ENCODE assay signal across 1 cellular context in the genomic region with DNA sequence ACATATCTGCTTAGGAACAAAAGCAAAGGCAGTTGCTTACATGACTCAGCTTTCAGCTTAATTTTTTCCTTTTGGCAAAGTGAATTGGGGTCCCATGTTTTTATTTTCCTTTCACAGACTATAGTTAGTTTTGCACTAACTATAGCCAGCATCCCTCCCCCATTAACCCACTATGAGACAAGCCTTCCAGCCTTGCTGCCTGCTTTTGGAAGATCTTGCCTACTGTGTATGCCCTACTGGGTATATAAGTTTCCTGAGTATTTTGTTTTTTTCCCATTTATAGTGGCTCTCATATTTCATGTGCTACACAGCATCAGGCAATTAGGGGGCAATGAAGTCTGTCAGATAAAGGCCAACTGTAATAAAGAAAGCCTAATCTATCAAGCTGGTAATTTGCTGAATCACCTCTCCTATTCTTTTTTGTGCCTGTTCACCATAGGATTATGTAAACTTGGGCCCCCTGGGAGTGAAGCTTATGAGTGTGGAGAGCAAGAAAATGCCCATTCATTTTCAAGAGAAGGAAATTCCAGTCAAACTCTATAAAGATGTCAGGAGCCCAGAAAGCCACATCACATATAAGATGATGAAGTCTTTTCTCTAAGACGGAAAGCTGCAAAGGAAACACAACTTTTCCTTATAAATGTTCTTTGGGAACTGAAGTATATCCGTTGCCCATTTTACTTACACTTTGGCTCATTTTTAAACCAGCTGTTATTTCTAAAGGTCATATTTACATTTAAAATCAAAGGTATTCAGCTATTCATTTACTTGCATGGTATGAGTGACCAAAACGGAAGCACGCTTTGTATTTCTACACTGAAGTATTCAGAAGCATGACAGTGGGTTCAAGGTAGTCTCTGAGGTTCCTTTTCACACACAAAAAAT.
A peak's percentile ranks its signal among the peaks of the same experiment; 100 is the strongest.
TF ChIP-seq lines count a peak whose summit lies in the region.

No MANE protein-coding gene starts in this region.

TF ChIP-seq in HepG2, 621 proteins besides CTCF, POLR2A, EP300 and RAD21 (continued from another document and continues in another):
- TF ChIP-seq, protein P1, sequence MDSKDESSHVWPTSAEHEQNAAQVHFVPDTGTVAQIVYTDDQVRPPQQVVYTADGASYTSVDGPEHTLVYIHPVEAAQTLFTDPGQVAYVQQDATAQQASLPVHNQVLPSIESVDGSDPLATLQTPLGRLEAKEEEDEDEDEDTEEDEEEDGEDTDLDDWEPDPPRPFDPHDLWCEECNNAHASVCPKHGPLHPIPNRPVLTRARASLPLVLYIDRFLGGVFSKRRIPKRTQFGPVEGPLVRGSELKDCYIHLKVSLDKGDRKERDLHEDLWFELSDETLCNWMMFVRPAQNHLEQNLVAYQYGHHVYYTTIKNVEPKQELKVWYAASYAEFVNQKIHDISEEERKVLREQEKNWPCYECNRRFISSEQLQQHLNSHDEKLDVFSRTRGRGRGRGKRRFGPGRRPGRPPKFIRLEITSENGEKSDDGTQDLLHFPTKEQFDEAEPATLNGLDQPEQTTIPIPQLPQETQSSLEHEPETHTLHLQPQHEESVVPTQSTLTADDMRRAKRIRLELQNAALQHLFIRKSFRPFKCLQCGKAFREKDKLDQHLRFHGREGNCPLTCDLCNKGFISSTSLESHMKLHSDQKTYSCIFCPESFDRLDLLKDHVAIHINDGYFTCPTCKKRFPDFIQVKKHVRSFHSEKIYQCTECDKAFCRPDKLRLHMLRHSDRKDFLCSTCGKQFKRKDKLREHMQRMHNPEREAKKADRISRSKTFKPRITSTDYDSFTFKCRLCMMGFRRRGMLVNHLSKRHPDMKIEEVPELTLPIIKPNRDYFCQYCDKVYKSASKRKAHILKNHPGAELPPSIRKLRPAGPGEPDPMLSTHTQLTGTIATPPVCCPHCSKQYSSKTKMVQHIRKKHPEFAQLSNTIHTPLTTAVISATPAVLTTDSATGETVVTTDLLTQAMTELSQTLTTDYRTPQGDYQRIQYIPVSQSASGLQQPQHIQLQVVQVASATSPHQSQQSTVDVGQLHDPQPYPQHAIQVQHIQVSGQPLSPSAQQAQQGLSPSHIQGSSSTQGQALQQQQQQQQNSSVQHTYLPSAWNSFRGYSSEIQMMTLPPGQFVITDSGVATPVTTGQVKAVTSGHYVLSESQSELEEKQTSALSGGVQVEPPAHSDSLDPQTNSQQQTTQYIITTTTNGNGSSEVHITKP (CRISPR knock-in tag; IDR thresholded peaks at IDR 0.05; ENCODE audit: low read depth), result no peak
- TF ChIP-seq ADNP (CRISPR knock-in tag; IDR thresholded peaks at IDR 0.05) (no peak), ZSCAN29 (CRISPR knock-in tag; conservative IDR thresholded peaks at IDR 0.05) (no peak), BRD4 (CRISPR knock-in tag; IDR thresholded peaks at IDR 0.05) (no peak), ZBTB38 (CRISPR knock-in tag; IDR thresholded peaks at IDR 0.05) (no peak), SNAI1 (CRISPR knock-in tag; IDR thresholded peaks at IDR 0.05; ENCODE audit: borderline replicate concordance) (no peak), HNRNPLL (IDR thresholded peaks at IDR 0.05; ENCODE audit: low read depth, low read length, poor library complexity, severe bottlenecking) (no peak), ZNF619 (CRISPR knock-in tag; IDR thresholded peaks at IDR 0.05) (no peak), ZNF777 (CRISPR knock-in tag; IDR thresholded peaks at IDR 0.05) (no peak), CREM (IDR thresholded peaks at IDR 0.05) (no peak; the same call in 1 of the 2 replicates), CREM (CRISPR knock-in tag; IDR thresholded peaks at IDR 0.05) (no peak), ZEB1 (IDR thresholded peaks at IDR 0.05; ENCODE audit: insufficient replicate concordance, low read depth) (no peak), MYNN (CRISPR knock-in tag; IDR thresholded peaks at IDR 0.05; ENCODE audit: low read depth) (no peak), TEAD3 (CRISPR knock-in tag; optimal IDR thresholded peaks at IDR 0.05; ENCODE audit: borderline replicate concordance) (peak; percentile 72), MXD4 (CRISPR knock-in tag; IDR thresholded peaks at IDR 0.05) (no peak), ATF1 (CRISPR knock-in tag; IDR thresholded peaks at IDR 0.05) (0 out of 2 replicates have a peak, but pooled peaks have one; percentile 18), ZNF747 (CRISPR knock-in tag; IDR thresholded peaks at IDR 0.05; ENCODE audit: borderline replicate concordance) (no peak), ZNF749 (CRISPR knock-in tag; IDR thresholded peaks at IDR 0.05; ENCODE audit: borderline replicate concordance) (no peak), ARID2 (CRISPR knock-in tag; IDR thresholded peaks at IDR 0.05; ENCODE audit: borderline replicate concordance) (no peak), PITX1 (CRISPR knock-in tag; IDR thresholded peaks at IDR 0.05) (no peak), ZNF614 (CRISPR knock-in tag; IDR thresholded peaks at IDR 0.05; ENCODE audit: borderline replicate concordance) (no peak), ZNF883 (CRISPR knock-in tag; IDR thresholded peaks at IDR 0.05; ENCODE audit: not compliant biosample characterization) (no peak), ZFP37 (CRISPR knock-in tag; IDR thresholded peaks at IDR 0.05; ENCODE audit: borderline replicate concordance) (no peak), JDP2 (CRISPR knock-in tag; IDR thresholded peaks at IDR 0.05; ENCODE audit: borderline replicate concordance) (no peak), ZSCAN25 (CRISPR knock-in tag; IDR thresholded peaks at IDR 0.05) (no peak), PPARG (CRISPR knock-in tag; conservative IDR thresholded peaks at IDR 0.05) (peak; percentile 61; the same call in 1 of the 2 replicates), NFE2L1 (CRISPR knock-in tag; IDR thresholded peaks at IDR 0.05; ENCODE audit: borderline replicate concordance) (no peak), ATM (IDR thresholded peaks at IDR 0.05; ENCODE audit: borderline replicate concordance) (no peak), ZNF230 (CRISPR knock-in tag; IDR thresholded peaks at IDR 0.05) (no peak), MEIS2 (CRISPR knock-in tag; IDR thresholded peaks at IDR 0.05) (no peak), HDAC6 (IDR thresholded peaks at IDR 0.05; ENCODE audit: low read depth, low read length) (no peak), ZFP36L1 (CRISPR knock-in tag; IDR thresholded peaks at IDR 0.05) (no peak), RARA (CRISPR knock-in tag; IDR thresholded peaks at IDR 0.05) (peak; percentile 77), TAF1 (CRISPR knock-in tag; IDR thresholded peaks at IDR 0.05) (no peak), NR3C1 (CRISPR knock-in tag; IDR thresholded peaks at IDR 0.05) (no peak), TSC22D2 (CRISPR knock-in tag; IDR thresholded peaks at IDR 0.05; ENCODE audit: borderline replicate concordance) (no peak), HOXA5 (CRISPR knock-in tag; IDR thresholded peaks at IDR 0.05) (peak; percentile 8; the same call in 1 of the 2 replicates), ZNF101 (CRISPR knock-in tag; IDR thresholded peaks at IDR 0.05; ENCODE audit: borderline replicate concordance, low read depth) (no peak), MIER3 (CRISPR knock-in tag; IDR thresholded peaks at IDR 0.05; ENCODE audit: borderline replicate concordance) (no peak), ZNF678 (CRISPR knock-in tag; IDR thresholded peaks at IDR 0.05) (no peak), ZKSCAN8 (CRISPR knock-in tag; IDR thresholded peaks at IDR 0.05; ENCODE audit: borderline replicate concordance) (peak; percentile 45; the same call in 1 of the 2 replicates), NFKB2 (CRISPR knock-in tag; IDR thresholded peaks at IDR 0.05; ENCODE audit: borderline replicate concordance) (no peak)
- TF ChIP-seq, protein P2, sequence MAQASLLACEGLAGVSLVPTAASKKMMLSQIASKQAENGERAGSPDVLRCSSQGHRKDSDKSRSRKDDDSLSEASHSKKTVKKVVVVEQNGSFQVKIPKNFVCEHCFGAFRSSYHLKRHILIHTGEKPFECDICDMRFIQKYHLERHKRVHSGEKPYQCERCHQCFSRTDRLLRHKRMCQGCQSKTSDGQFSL (CRISPR knock-in tag; IDR thresholded peaks at IDR 0.05), result no peak
- TF ChIP-seq, protein P3, sequence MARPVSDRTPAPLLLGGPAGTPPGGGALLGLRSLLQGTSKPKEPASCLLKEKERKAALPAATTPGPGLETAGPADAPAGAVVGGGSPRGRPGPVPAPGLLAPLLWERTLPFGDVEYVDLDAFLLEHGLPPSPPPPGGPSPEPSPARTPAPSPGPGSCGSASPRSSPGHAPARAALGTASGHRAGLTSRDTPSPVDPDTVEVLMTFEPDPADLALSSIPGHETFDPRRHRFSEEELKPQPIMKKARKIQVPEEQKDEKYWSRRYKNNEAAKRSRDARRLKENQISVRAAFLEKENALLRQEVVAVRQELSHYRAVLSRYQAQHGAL (CRISPR knock-in tag; IDR thresholded peaks at IDR 0.05; ENCODE audit: not compliant biosample characterization), result no peak
- TF ChIP-seq, protein P4, sequence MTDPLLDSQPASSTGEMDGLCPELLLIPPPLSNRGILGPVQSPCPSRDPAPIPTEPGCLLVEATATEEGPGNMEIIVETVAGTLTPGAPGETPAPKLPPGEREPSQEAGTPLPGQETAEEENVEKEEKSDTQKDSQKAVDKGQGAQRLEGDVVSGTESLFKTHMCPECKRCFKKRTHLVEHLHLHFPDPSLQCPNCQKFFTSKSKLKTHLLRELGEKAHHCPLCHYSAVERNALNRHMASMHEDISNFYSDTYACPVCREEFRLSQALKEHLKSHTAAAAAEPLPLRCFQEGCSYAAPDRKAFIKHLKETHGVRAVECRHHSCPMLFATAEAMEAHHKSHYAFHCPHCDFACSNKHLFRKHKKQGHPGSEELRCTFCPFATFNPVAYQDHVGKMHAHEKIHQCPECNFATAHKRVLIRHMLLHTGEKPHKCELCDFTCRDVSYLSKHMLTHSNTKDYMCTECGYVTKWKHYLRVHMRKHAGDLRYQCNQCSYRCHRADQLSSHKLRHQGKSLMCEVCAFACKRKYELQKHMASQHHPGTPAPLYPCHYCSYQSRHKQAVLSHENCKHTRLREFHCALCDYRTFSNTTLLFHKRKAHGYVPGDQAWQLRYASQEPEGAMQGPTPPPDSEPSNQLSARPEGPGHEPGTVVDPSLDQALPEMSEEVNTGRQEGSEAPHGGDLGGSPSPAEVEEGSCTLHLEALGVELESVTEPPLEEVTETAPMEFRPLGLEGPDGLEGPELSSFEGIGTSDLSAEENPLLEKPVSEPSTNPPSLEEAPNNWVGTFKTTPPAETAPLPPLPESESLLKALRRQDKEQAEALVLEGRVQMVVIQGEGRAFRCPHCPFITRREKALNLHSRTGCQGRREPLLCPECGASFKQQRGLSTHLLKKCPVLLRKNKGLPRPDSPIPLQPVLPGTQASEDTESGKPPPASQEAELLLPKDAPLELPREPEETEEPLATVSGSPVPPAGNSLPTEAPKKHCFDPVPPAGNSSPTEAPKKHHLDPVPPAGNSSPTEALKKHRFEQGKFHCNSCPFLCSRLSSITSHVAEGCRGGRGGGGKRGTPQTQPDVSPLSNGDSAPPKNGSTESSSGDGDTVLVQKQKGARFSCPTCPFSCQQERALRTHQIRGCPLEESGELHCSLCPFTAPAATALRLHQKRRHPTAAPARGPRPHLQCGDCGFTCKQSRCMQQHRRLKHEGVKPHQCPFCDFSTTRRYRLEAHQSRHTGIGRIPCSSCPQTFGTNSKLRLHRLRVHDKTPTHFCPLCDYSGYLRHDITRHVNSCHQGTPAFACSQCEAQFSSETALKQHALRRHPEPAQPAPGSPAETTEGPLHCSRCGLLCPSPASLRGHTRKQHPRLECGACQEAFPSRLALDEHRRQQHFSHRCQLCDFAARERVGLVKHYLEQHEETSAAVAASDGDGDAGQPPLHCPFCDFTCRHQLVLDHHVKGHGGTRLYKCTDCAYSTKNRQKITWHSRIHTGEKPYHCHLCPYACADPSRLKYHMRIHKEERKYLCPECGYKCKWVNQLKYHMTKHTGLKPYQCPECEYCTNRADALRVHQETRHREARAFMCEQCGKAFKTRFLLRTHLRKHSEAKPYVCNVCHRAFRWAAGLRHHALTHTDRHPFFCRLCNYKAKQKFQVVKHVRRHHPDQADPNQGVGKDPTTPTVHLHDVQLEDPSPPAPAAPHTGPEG (CRISPR knock-in tag; IDR thresholded peaks at IDR 0.05), result no peak
- TF ChIP-seq, protein P5, sequence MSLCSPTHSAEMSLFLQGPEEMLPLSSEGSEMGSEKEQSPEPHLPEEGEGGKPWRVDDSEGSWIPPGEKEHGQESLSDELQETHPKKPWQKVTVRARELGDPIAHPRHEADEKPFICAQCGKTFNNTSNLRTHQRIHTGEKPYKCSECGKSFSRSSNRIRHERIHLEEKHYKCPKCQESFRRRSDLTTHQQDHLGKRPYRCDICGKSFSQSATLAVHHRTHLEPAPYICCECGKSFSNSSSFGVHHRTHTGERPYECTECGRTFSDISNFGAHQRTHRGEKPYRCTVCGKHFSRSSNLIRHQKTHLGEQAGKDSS (CRISPR knock-in tag; IDR thresholded peaks at IDR 0.05; ENCODE audit: borderline replicate concordance, low read depth), result no peak
- TF ChIP-seq, protein P6, sequence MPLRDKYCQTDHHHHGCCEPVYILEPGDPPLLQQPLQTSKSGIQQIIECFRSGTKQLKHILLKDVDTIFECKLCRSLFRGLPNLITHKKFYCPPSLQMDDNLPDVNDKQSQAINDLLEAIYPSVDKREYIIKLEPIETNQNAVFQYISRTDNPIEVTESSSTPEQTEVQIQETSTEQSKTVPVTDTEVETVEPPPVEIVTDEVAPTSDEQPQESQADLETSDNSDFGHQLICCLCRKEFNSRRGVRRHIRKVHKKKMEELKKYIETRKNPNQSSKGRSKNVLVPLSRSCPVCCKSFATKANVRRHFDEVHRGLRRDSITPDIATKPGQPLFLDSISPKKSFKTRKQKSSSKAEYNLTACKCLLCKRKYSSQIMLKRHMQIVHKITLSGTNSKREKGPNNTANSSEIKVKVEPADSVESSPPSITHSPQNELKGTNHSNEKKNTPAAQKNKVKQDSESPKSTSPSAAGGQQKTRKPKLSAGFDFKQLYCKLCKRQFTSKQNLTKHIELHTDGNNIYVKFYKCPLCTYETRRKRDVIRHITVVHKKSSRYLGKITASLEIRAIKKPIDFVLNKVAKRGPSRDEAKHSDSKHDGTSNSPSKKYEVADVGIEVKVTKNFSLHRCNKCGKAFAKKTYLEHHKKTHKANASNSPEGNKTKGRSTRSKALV (CRISPR knock-in tag; IDR thresholded peaks at IDR 0.05), result no peak
- TF ChIP-seq, protein P7, sequence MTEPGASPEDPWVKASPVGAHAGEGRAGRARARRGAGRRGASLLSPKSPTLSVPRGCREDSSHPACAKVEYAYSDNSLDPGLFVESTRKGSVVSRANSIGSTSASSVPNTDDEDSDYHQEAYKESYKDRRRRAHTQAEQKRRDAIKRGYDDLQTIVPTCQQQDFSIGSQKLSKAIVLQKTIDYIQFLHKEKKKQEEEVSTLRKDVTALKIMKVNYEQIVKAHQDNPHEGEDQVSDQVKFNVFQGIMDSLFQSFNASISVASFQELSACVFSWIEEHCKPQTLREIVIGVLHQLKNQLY (CRISPR knock-in tag; IDR thresholded peaks at IDR 0.05), result peak; percentile 40; the same call in 1 of the 2 replicates
- TF ChIP-seq, protein P8, sequence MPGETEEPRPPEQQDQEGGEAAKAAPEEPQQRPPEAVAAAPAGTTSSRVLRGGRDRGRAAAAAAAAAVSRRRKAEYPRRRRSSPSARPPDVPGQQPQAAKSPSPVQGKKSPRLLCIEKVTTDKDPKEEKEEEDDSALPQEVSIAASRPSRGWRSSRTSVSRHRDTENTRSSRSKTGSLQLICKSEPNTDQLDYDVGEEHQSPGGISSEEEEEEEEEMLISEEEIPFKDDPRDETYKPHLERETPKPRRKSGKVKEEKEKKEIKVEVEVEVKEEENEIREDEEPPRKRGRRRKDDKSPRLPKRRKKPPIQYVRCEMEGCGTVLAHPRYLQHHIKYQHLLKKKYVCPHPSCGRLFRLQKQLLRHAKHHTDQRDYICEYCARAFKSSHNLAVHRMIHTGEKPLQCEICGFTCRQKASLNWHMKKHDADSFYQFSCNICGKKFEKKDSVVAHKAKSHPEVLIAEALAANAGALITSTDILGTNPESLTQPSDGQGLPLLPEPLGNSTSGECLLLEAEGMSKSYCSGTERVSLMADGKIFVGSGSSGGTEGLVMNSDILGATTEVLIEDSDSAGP (CRISPR knock-in tag; IDR thresholded peaks at IDR 0.05; ENCODE audit: borderline replicate concordance), result no peak
- TF ChIP-seq, protein P9, sequence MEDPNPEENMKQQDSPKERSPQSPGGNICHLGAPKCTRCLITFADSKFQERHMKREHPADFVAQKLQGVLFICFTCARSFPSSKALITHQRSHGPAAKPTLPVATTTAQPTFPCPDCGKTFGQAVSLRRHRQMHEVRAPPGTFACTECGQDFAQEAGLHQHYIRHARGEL (CRISPR knock-in tag; IDR thresholded peaks at IDR 0.05), result no peak
